In the genomic region with DNA sequence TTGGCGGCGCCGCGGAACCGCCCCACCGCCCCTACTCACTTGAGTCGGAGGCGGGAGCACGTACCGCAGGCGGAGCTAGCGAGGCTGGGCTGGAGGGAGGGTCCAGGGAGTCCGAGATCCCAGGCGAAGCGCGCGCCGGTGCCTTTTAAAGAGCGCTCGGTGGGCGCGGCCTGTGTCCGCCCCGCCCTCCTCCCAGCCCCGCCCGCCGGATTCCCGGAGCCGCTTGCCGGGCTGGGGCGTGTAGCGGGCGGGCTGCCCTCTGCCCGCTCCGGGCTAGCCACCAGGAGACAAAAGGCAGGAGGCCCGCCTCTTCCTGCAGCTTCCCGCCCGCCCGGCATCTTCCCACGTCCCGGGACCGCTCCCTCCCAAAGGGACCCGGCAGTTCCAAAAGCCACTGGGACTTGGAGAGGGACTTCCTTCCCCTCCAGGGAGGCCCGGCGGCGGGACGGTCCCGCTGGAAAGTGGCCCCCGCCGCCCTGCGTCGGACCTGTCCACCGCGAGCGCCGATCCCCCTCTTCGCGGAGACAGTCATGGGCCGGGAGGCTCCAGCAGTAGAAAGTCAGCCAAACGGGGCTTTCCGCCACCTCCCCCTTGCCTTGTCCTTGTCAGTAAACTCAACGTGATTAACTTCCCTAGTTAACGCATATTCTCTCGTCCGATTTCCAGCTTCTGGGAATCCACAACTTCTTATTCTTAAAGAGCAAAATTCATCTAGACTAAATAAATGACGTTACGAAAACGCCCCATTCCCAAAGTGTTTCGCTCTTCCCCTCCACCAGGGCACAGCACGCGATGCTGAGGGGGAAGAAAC, we compare ENCODE assay signal across 1 cellular context.
TF ChIP-seq lines count a peak whose summit lies in the region.

CSRP2 (minus strand) TSS at position 121 of the 811 bp plus-strand sequence. CDS start 12,759 bp downstream, outside the sequence.

TF ChIP-seq in HepG2, 621 proteins besides CTCF, POLR2A, EP300 and RAD21 (continued from another document and continues in another):
- no peak for TF ChIP-seq ZNF567 (CRISPR knock-in tag; IDR thresholded peaks at IDR 0.05; ENCODE audit: borderline replicate concordance)
- no peak for TF ChIP-seq SMARCE1 (IDR thresholded peaks at IDR 0.05; ENCODE audit: borderline replicate concordance)
- no peak for TF ChIP-seq SRF (IDR thresholded peaks at IDR 0.05; ENCODE audit: low read depth, low read length)
- peak; percentile 60 for TF ChIP-seq RBM39 (IDR thresholded peaks at IDR 0.05; ENCODE audit: low read depth, low read length, poor library complexity, severe bottlenecking)
- peak; percentile 30; the same call in 1 of the 2 replicates for TF ChIP-seq KDM2A (CRISPR knock-in tag; IDR thresholded peaks at IDR 0.05; ENCODE audit: borderline replicate concordance, low read depth)
- peak; percentile 71 for TF ChIP-seq ZNF687 (CRISPR knock-in tag; IDR thresholded peaks at IDR 0.05)
- TF ChIP-seq, protein P1, sequence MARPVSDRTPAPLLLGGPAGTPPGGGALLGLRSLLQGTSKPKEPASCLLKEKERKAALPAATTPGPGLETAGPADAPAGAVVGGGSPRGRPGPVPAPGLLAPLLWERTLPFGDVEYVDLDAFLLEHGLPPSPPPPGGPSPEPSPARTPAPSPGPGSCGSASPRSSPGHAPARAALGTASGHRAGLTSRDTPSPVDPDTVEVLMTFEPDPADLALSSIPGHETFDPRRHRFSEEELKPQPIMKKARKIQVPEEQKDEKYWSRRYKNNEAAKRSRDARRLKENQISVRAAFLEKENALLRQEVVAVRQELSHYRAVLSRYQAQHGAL (CRISPR knock-in tag; IDR thresholded peaks at IDR 0.05; ENCODE audit: not compliant biosample characterization) = no peak
- no peak for TF ChIP-seq GTF2F1 (IDR thresholded peaks at IDR 0.05; ENCODE audit: low read length)
- no peak for TF ChIP-seq ZNF124 (CRISPR knock-in tag; IDR thresholded peaks at IDR 0.05)
- no peak for TF ChIP-seq ZNF614 (CRISPR knock-in tag; IDR thresholded peaks at IDR 0.05; ENCODE audit: borderline replicate concordance)
- TF ChIP-seq RFXAP (CRISPR knock-in tag; IDR thresholded peaks at IDR 0.05; ENCODE audit: borderline replicate concordance) = no peak
- TF ChIP-seq, protein P2, sequence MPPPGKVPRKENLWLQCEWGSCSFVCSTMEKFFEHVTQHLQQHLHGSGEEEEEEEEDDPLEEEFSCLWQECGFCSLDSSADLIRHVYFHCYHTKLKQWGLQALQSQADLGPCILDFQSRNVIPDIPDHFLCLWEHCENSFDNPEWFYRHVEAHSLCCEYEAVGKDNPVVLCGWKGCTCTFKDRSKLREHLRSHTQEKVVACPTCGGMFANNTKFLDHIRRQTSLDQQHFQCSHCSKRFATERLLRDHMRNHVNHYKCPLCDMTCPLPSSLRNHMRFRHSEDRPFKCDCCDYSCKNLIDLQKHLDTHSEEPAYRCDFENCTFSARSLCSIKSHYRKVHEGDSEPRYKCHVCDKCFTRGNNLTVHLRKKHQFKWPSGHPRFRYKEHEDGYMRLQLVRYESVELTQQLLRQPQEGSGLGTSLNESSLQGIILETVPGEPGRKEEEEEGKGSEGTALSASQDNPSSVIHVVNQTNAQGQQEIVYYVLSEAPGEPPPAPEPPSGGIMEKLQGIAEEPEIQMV (CRISPR knock-in tag; IDR thresholded peaks at IDR 0.05; ENCODE audit: low read depth) = no peak
- no peak for TF ChIP-seq FOXJ3 (CRISPR knock-in tag; IDR thresholded peaks at IDR 0.05; ENCODE audit: borderline replicate concordance)
- TF ChIP-seq PITX1 (CRISPR knock-in tag; IDR thresholded peaks at IDR 0.05) = no peak
- no peak for TF ChIP-seq PCBP2 (optimal IDR thresholded peaks at IDR 0.05; ENCODE audit: low read depth, low read length, poor library complexity, severe bottlenecking)
- no peak for TF ChIP-seq ZNF782 (CRISPR knock-in tag; IDR thresholded peaks at IDR 0.05; ENCODE audit: borderline replicate concordance)
- no peak for TF ChIP-seq ATAD3A (CRISPR knock-in tag; IDR thresholded peaks at IDR 0.05)
- no peak for TF ChIP-seq KIAA2018 (CRISPR knock-in tag; IDR thresholded peaks at IDR 0.05; ENCODE audit: borderline replicate concordance)
- TF ChIP-seq ZNF547 (CRISPR knock-in tag; IDR thresholded peaks at IDR 0.05) = no peak
- no peak for TF ChIP-seq CCDC6 (CRISPR knock-in tag; IDR thresholded peaks at IDR 0.05)
- no peak for TF ChIP-seq BCLAF1 (IDR thresholded peaks at IDR 0.05)
- no peak for TF ChIP-seq TGIF2 (CRISPR knock-in tag; IDR thresholded peaks at IDR 0.05)
- TF ChIP-seq AKNA (CRISPR knock-in tag; IDR thresholded peaks at IDR 0.05; ENCODE audit: borderline replicate concordance) = no peak
- no peak for TF ChIP-seq ZNF7 (CRISPR knock-in tag; IDR thresholded peaks at IDR 0.05)
- TF ChIP-seq MAF1 (CRISPR knock-in tag; IDR thresholded peaks at IDR 0.05; ENCODE audit: borderline replicate concordance) = no peak
- no peak for TF ChIP-seq NONO (IDR thresholded peaks at IDR 0.05)
- 0 out of 2 replicates have a peak, but pooled peaks have one; percentile 41 for TF ChIP-seq NONO (CRISPR knock-in tag; conservative IDR thresholded peaks at IDR 0.05)
